In genomic region chr7:6502886-6503285, GRCh38 we compare ENCODE assay signal across 8 cellular contexts. TPM values are rescaled to one million over a fixed set of nuclear protein-coding genes. Genes with fewer than 3 reads are reported as not detected.
A peak's percentile ranks its signal among the peaks of the same experiment; 100 is the strongest.
DNase-seq lines count a peak whose midpoint lies in the region; ATAC-seq, FAIRE-seq and TF ChIP-seq lines count a peak whose summit lies in the region.

No MANE protein-coding gene starts in this region.

- no peaks in the 10 kb centered on the region for H3K9me3 ChIP-seq in heart right ventricle
- no peaks in the 10 kb centered on the region for H3K9me3 ChIP-seq in mammary epithelial cell (replicated peaks; ENCODE audit: insufficient read depth, low read length)
- no peaks in the 10 kb centered on the region for H3K9me3 ChIP-seq in mucosa of descending colon

- H3K79me2 ChIP-seq in mammary epithelial cell (ENCODE audit: insufficient read depth, low read length) = no peaks in the 10 kb centered on the region

- TF ChIP-seq CTCF in heart right ventricle (IDR thresholded peaks at IDR 0.05) = no peak
- TF ChIP-seq CTCF in mammary epithelial cell (conservative IDR thresholded peaks at IDR 0.05 in 1 of 2, IDR thresholded peaks at IDR 0.05 in 1 of 2; ENCODE audit: extremely low read depth in 1 of 2, insufficient read depth in 1 of 2, low read depth in 1 of 2, low read length in 2 of 2) = no peak
- no peak for TF ChIP-seq CTCF in mucosa of descending colon (IDR thresholded peaks at IDR 0.05)

- 61 to 68% methylated on average over 13 of the region's 13 CpGs for WGBS in heart right ventricle, 2 donors
- whole genome bisulfite sequencing in mammary epithelial cell (ENCODE audit: low coverage, missing lambda C conversion rate) = 100% methylated on average over 4 of the region's 13 CpGs
- WGBS in urinary bladder = 49% methylated on average over 13 of the region's 13 CpGs

- no peak for FAIRE-seq in H54 (lab: Jason Lieb, UNC)

- dilution Hi-C loops in mammary epithelial cell (cut with HindIII; ENCODE audit: low sequenced_read_pairs) = no loop called here

- H3K36me3 ChIP-seq in heart right ventricle (no peaks in the 10 kb centered on the region), mammary epithelial cell (ENCODE audit: insufficient read depth, low read length) (no peaks in the 10 kb centered on the region), mucosa of descending colon (ENCODE audit: low read depth) (no peaks in the 10 kb centered on the region), urinary bladder (ENCODE audit: insufficient read depth) (no peaks in the 10 kb centered on the region)

- H3K27me3 ChIP-seq in heart right ventricle (peaks cover 0 to 4% (median 0%) of the 10 kb centered on the region in 7 donors), mammary epithelial cell (ENCODE audit: insufficient read depth, low read length) (no peaks in the 10 kb centered on the region)

- no peak overlapping the region for H2AFZ ChIP-seq in mammary epithelial cell (ENCODE audit: low read depth, low read length)

- ATAC-seq in heart right ventricle (no peak), mucosa of descending colon (no peak)

- H3K4me3 ChIP-seq in heart right ventricle = peak overlapping the region in 9 of 10 donors; percentile 58 to 79 (median 67)
- no peak overlapping the region for H3K4me3 ChIP-seq in mammary epithelial cell (replicated peaks in 1 of 3; ENCODE audit: insufficient read depth in 1 of 3, low read depth in 2 of 3, low read length in 3 of 3)
- peak overlapping the region; percentile 19 for H3K4me3 ChIP-seq in mucosa of descending colon
- peak overlapping the region; percentile 70 for H3K4me3 ChIP-seq in urinary bladder (ENCODE audit: low read depth, low read length)

- BruUV-seq in mammary epithelial cell (replicated peaks; lab: Mats Ljungman, UMichigan) = no TSS peak

- in situ Hi-C loops in mammary epithelial cell (cut with MboI; ENCODE audit: low sequenced_read_pairs in 2 of 2) = no loop called here

- peak overlapping the region; percentile 94 for H3K4me2 ChIP-seq in mammary epithelial cell (ENCODE audit: insufficient read depth, low read depth, low read length)

- no peak for TF ChIP-seq POLR2A in H54 (IDR thresholded peaks at IDR 0.05; ENCODE audit: low read depth, low read length)

- DNase-seq in heart right ventricle = no peak
- no peak for DNase-seq in cardiac septum (ENCODE audit: low spot score)
- no peak for DNase-seq in mammary epithelial cell
- peak in 1 of 3 donors; percentile 39 for DNase-seq in mucosa of descending colon
- DNase-seq in H54 (ENCODE audit: insufficient read length, low spot score) = no peak
- no peak for DNase-seq in medulla oblongata (ENCODE audit: extremely low spot score)
- DNase-seq in activated T-cell treated with anti-CD3 and anti-CD28 coated beads, Interleukin-2, amount 50 U/mL, for 48 hours = no peak

- H3K27ac ChIP-seq in heart right ventricle = peak overlapping the region in 1 of 10 donors; percentile 77
- no peak overlapping the region for H3K27ac ChIP-seq in mammary epithelial cell (ENCODE audit: insufficient read depth, low read depth, low read length)
- H3K27ac ChIP-seq in urinary bladder (ENCODE audit: low read depth) = no peak overlapping the region

- no peaks in the 10 kb centered on the region for H4K20me1 ChIP-seq in mammary epithelial cell (ENCODE audit: insufficient read depth, low read length)

- intact Hi-C loops in heart right ventricle (cut with DNase I) (no loop called here), cardiac septum (cut with DNase I) (no loop called here), mammary epithelial cell (cut with micrococcal nuclease) (no loop called here), mucosa of descending colon (cut with DNase I, micrococcal nuclease) (no loop called here)

- no peak overlapping the region for H3K9ac ChIP-seq in mammary epithelial cell (ENCODE audit: insufficient read depth, low read length)

- CTCF ChIA-PET in mammary epithelial cell (lab: Charles Lee; ENCODE audit: low non-redundant PET) = no interaction called here

- H3K4me1 ChIP-seq in heart right ventricle = peaks cover 4 to 16% (median 13%) of the 10 kb centered on the region in 9 donors
- peaks cover 7% of the 10 kb centered on the region for H3K4me1 ChIP-seq in mammary epithelial cell (ENCODE audit: insufficient read depth, low read length)
- peaks cover 9% of the 10 kb centered on the region for H3K4me1 ChIP-seq in mucosa of descending colon (ENCODE audit: low read depth)
- no peaks in the 10 kb centered on the region for H3K4me1 ChIP-seq in urinary bladder (ENCODE audit: insufficient read depth)

RNA-seq across cellular contexts. Expression of gene KDELR2, which starts 18.9 kb away (rescaled TPM):
- 10 to 100 TPM; 38.8 to 78.4 (median 46.6) TPM for total RNA-seq in heart right ventricle
- 10 to 100 TPM; 29.3 to 92.4 TPM for polyA plus RNA-seq in heart right ventricle
- 61.2 TPM for total RNA-seq in cardiac septum
- total RNA-seq in mammary epithelial cell = 100 to 1,000 TPM in 1 of 2 donors, 10 to 100 TPM in 1; 93.4 to 149 TPM
- 96.1 TPM for polyA plus RNA-seq in mammary epithelial cell
- polyA minus RNA-seq in mammary epithelial cell = 150 TPM
- 100 to 1,000 TPM; 118 to 225 (median 219) TPM for total RNA-seq in mucosa of descending colon
- total RNA-seq in urinary bladder = 341 TPM
- polyA plus RNA-seq in urinary bladder = 85.9 TPM

RNA-seq across cellular contexts. Expression of gene GRID2IP, which starts 48.4 kb away (rescaled TPM):
- total RNA-seq in heart right ventricle = under 1 TPM in 1 of 10 donors, not detected in 9; 0.11 TPM
- under 1 TPM; 0.01 to 0.15 TPM for polyA plus RNA-seq in heart right ventricle
- not detected for total RNA-seq in cardiac septum
- not detected for total RNA-seq in mammary epithelial cell
- polyA plus RNA-seq in mammary epithelial cell = 0.01 TPM
- not detected for polyA minus RNA-seq in mammary epithelial cell
- 1 to 10 TPM in 1 of 3 donors, under 1 TPM in 2; 0.41 to 1.0 (median 0.58) TPM for total RNA-seq in mucosa of descending colon
- 0.32 TPM for total RNA-seq in urinary bladder
- polyA plus RNA-seq in urinary bladder = 0.13 TPM

RNA-seq across cellular contexts. Expression of gene DAGLB, which starts 55.1 kb away (rescaled TPM):
- 10 to 100 TPM in 1 of 10 donors, 1 to 10 TPM in 9; 4.8 to 10.5 (median 5.7) TPM for total RNA-seq in heart right ventricle
- 10 to 100 TPM in 1 of 2 donors, 1 to 10 TPM in 1; 7.3 to 12.9 TPM for polyA plus RNA-seq in heart right ventricle
- 7.3 TPM for total RNA-seq in cardiac septum
- 10 to 100 TPM; 20.7 to 22.1 TPM for total RNA-seq in mammary epithelial cell
- polyA plus RNA-seq in mammary epithelial cell = 19.6 TPM
- polyA minus RNA-seq in mammary epithelial cell = 23.9 TPM
- 10 to 100 TPM; 18.4 to 25.4 (median 20.3) TPM for total RNA-seq in mucosa of descending colon
- 10.3 TPM for total RNA-seq in urinary bladder
- polyA plus RNA-seq in urinary bladder = 8.1 TPM

Comparison
In these comparisons a context has a peak if more than half of its experiments do, and no peak if none do; other contexts are left out.
1. H3K4me3 ChIP-seq: peak in heart right ventricle (9 of 10), mucosa of descending colon (single experiment) and urinary bladder (single experiment); none in mammary epithelial cell (0 of 3).